In genomic region chr4:143183513-143184216, GRCh38 we compare ENCODE assay signal across 8 cellular contexts. TPM values are rescaled to one million over a fixed set of nuclear protein-coding genes. Genes with fewer than 3 reads are reported as not detected.
DNase-seq lines count a peak whose midpoint lies in the region; ATAC-seq, FAIRE-seq and TF ChIP-seq lines count a peak whose summit lies in the region.

No MANE protein-coding gene starts in this region.

- peak overlapping the region; percentile 92 for H3K4me3 ChIP-seq in A549
- H3K4me3 ChIP-seq in HL-60 (replicated peaks; ENCODE audit: insufficient read depth, low read length) = peak overlapping the region; percentile 96
- H3K4me3 ChIP-seq in right lobe of liver = peak overlapping the region; percentile 84 to 90 (median 84)
- peak overlapping the region in 3 of 4 donors; percentile 61 to 76 (median 70) for H3K4me3 ChIP-seq in upper lobe of left lung

- H3K36me3 ChIP-seq in right lobe of liver (no peaks in the 10 kb centered on the region), upper lobe of left lung (peaks cover 0 to 3% (median 0%) of the 10 kb centered on the region in 4 donors)

- H3K4me1 Mint-ChIP-seq in activated naive CD8-positive, alpha-beta T cell treated with anti-CD3 and anti-CD28 coated beads, Interleukin-2, amount 50 U/mL, for 24 hours = peaks cover 28% of the 10 kb centered on the region

- no peak for TF ChIP-seq CTCF in A549 (IDR thresholded peaks at IDR 0.05)
- no peak for TF ChIP-seq CTCF in HL-60 (IDR thresholded peaks at IDR 0.05; ENCODE audit: insufficient read depth, low read length)
- TF ChIP-seq CTCF in right lobe of liver (IDR thresholded peaks at IDR 0.05) = no peak
- TF ChIP-seq CTCF in upper lobe of left lung (IDR thresholded peaks at IDR 0.05) = no peak

- H3K9me3 Mint-ChIP-seq in activated naive CD8-positive, alpha-beta T cell treated with anti-CD3 and anti-CD28 coated beads, Interleukin-2, amount 50 U/mL, for 24 hours = no peaks in the 10 kb centered on the region

- WGBS in A549 (ENCODE audit: missing lambda C conversion rate) = 37% methylated on average over 9 of the region's 9 CpGs
- WGBS in right lobe of liver (ENCODE audit: insufficient coverage, low coverage, low lambda C conversion rate, missing lambda C conversion rate) = 32% methylated on average over 9 of the region's 9 CpGs
- WGBS in upper lobe of left lung, 2 donors = 40 to 46% methylated on average over 9 of the region's 9 CpGs

- H3K27ac ChIP-seq in A549 (peak overlapping the region; percentile 90 to 94), HL-60 (replicated peaks) (peak overlapping the region; percentile 89), right lobe of liver (peak overlapping the region; percentile 79 to 88 (median 85)), upper lobe of left lung (peak overlapping the region; percentile 92 to 95 (median 94))

- H3K9me3 ChIP-seq in A549 (no peaks in the 10 kb centered on the region), right lobe of liver (no peaks in the 10 kb centered on the region), upper lobe of left lung (no peaks in the 10 kb centered on the region)

- H3K27ac Mint-ChIP-seq in activated naive CD8-positive, alpha-beta T cell treated with anti-CD3 and anti-CD28 coated beads, Interleukin-2, amount 50 U/mL, for 24 hours = peak overlapping the region; percentile 96

- H3K4me1 ChIP-seq in A549 (peaks cover 18% of the 10 kb centered on the region; the same call in 2 of the 3 replicates), right lobe of liver (peaks cover 0 to 26% (median 0%) of the 10 kb centered on the region in 4 donors), upper lobe of left lung (peaks cover 20 to 40% (median 28%) of the 10 kb centered on the region in 4 donors)

- no peak for TF ChIP-seq RAD21 in A549 (conservative IDR thresholded peaks at IDR 0.05 in 1 of 2, IDR thresholded peaks at IDR 0.05 in 1 of 2)

- TF ChIP-seq POLR2A in A549 (IDR thresholded peaks at IDR 0.05; ENCODE audit: low read length) = no peak
- TF ChIP-seq POLR2A in right lobe of liver (IDR thresholded peaks at IDR 0.05) = no peak
- no peak for TF ChIP-seq POLR2A in upper lobe of left lung (IDR thresholded peaks at IDR 0.05)

- DNase-seq in A549 (ENCODE audit: low read depth in 1 of 2, low spot score in 1 of 2) (no peak), HL-60 (ENCODE audit: low read depth in 1 of 2, low spot score in 1 of 2) (peak; percentile 2 to 41), right lobe of liver (no peak), upper lobe of left lung (no peak), NCI-H748 treated with DMSO at 0.1 percent for 48 hours (lab: John Stamatoyannopoulos, UW) (no peak)
- no peak for DNase-seq in activated naive CD8-positive, alpha-beta T cell treated with anti-CD3 and anti-CD28 coated beads, Interleukin-2, amount 50 U/mL, for 24 hours
- no peak for DNase-seq in stimulated activated CD4-positive, alpha-beta T cell treated with anti-CD3 and anti-CD28 coated beads, Interleukin-2, amount 100 ng/mL, for 24 hours

- FAIRE-seq in A549 (lab: Jason Lieb, UNC) = no peak

- ATAC-seq in A549 (no peak), right lobe of liver (no peak), upper lobe of left lung (ENCODE audit: low FRiP score in 2 of 2) (no peak), HG02885 (IDR thresholded peaks at IDR 0.05; ENCODE audit: poor library complexity, unreplicated experiment) (no peak)
- ATAC-seq in activated naive CD8-positive, alpha-beta T cell treated with anti-CD3 and anti-CD28 coated beads, Interleukin-2, amount 50 U/mL, for 24 hours = no peak

- POLR2A ChIA-PET in A549 (lab: Yijun Ruan, JAX) = no interaction called here

- H3K27me3 ChIP-seq in HL-60 (ENCODE audit: insufficient read depth, poor library complexity, severe bottlenecking) (no peaks in the 10 kb centered on the region), right lobe of liver (no peaks in the 10 kb centered on the region), upper lobe of left lung (no peaks in the 10 kb centered on the region)

- H3K36me3 Mint-ChIP-seq in activated naive CD8-positive, alpha-beta T cell treated with anti-CD3 and anti-CD28 coated beads, Interleukin-2, amount 50 U/mL, for 24 hours (ENCODE audit: low read depth) = peaks cover 20% of the 10 kb centered on the region

- peak overlapping the region; percentile 89 for H3K4me3 Mint-ChIP-seq in activated naive CD8-positive, alpha-beta T cell treated with anti-CD3 and anti-CD28 coated beads, Interleukin-2, amount 50 U/mL, for 24 hours

- intact Hi-C loops in right lobe of liver (cut with DNase I) = no loop called here

- CTCF ChIA-PET in A549 (lab: Yijun Ruan, JAX) = no interaction called here

- H3K4me2 ChIP-seq in A549 = peak overlapping the region; percentile 73

- TF ChIP-seq EP300 in A549 (IDR thresholded peaks at IDR 0.05) (no peak), upper lobe of left lung (IDR thresholded peaks at IDR 0.05) (no peak)

- no peaks in the 10 kb centered on the region for H3K27me3 Mint-ChIP-seq in activated naive CD8-positive, alpha-beta T cell treated with anti-CD3 and anti-CD28 coated beads, Interleukin-2, amount 50 U/mL, for 24 hours

TF ChIP-seq in A549, 52 proteins besides CTCF, POLR2A, EP300 and RAD21:
- TF ChIP-seq NR3C1 (IDR thresholded peaks at IDR 0.05) (no peak), ZNF302 (CRISPR knock-in tag; IDR thresholded peaks at IDR 0.05) (no peak), HOXA7 (CRISPR knock-in tag; IDR thresholded peaks at IDR 0.05) (no peak), CHD4 (IDR thresholded peaks at IDR 0.05; ENCODE audit: borderline replicate concordance) (no peak), ZSCAN20 (CRISPR knock-in tag; IDR thresholded peaks at IDR 0.05) (no peak), JUN (IDR thresholded peaks at IDR 0.05) (no peak)
- TF ChIP-seq, protein P1, sequence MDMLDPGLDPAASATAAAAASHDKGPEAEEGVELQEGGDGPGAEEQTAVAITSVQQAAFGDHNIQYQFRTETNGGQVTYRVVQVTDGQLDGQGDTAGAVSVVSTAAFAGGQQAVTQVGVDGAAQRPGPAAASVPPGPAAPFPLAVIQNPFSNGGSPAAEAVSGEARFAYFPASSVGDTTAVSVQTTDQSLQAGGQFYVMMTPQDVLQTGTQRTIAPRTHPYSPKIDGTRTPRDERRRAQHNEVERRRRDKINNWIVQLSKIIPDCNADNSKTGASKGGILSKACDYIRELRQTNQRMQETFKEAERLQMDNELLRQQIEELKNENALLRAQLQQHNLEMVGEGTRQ (IDR thresholded peaks at IDR 0.05) = no peak
- TF ChIP-seq, protein P2, sequence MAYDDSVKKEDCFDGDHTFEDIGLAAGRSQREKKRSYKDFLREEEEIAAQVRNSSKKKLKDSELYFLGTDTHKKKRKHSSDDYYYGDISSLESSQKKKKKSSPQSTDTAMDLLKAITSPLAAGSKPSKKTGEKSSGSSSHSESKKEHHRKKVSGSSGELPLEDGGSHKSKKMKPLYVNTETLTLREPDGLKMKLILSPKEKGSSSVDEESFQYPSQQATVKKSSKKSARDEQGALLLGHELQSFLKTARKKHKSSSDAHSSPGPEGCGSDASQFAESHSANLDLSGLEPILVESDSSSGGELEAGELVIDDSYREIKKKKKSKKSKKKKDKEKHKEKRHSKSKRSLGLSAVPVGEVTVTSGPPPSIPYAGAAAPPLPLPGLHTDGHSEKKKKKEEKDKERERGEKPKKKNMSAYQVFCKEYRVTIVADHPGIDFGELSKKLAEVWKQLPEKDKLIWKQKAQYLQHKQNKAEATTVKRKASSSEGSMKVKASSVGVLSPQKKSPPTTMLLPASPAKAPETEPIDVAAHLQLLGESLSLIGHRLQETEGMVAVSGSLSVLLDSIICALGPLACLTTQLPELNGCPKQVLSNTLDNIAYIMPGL (CRISPR knock-in tag; IDR thresholded peaks at IDR 0.05; ENCODE audit: borderline replicate concordance) = no peak

RNA-seq across cellular contexts. Expression of gene USP38, which starts 1.1 kb away (rescaled TPM):
- polyA plus RNA-seq in A549 (2011; rRNA removed) = 10.9 and 11.9 TPM in 2 replicates
- 2.6 and 3.6 TPM in 2 replicates for polyA plus RNA-seq in A549 (2012; cell fraction: cytosol; rRNA removed)
- 2.7 and 3.0 TPM in 2 replicates for polyA plus RNA-seq in A549 (2012; cell fraction: nucleus; rRNA removed)
- polyA plus RNA-seq in A549 (2017; fragmentation: RNase III; extraction: RNeasy Plus Mini Kit Qiagen cat#74134 plus additional on column Dnase treatment) = 5.6 to 5.7 TPM (median 5.7 TPM) in 3 replicates
- polyA minus RNA-seq in A549 (2011; rRNA and poly(A)+ RNA removed) = 18.5 and 21.2 TPM in 2 replicates
- 10 to 100 TPM; 21.0 to 24.6 (median 21.4) TPM for total RNA-seq in right lobe of liver
- 10 to 100 TPM; 14.7 to 41.7 (median 23.4) TPM for total RNA-seq in upper lobe of left lung

Comparison
In these comparisons a context has a peak if more than half of its experiments do, and no peak if none do; other contexts are left out.
1. DNase-seq: peak in HL-60 (2 of 2); none in A549 (0 of 2), activated naive CD8-positive, alpha-beta T cell treated with anti-CD3 and anti-CD28 coated beads, Interleukin-2, amount 50 U/mL, for 24 hours (single experiment), right lobe of liver (0 of 3), upper lobe of left lung (0 of 2), NCI-H748 treated with DMSO at 0.1 percent for 48 hours (single experiment) and stimulated activated CD4-positive, alpha-beta T cell treated with anti-CD3 and anti-CD28 coated beads, Interleukin-2, amount 100 ng/mL, for 24 hours (0 of 2).
2. Peak in every context shown above with its lines, with median percentiles within 50 percentile points of each other: H3K27ac ChIP-seq and H3K4me3 ChIP-seq.